40 cellular contexts compared by ENCODE assay signal in genomic region chr2:109316091-109316490, GRCh38.
"Had no signal": no experiment of that assay in that cellular context is flagged by ENCODE, and none has a peak within 500 bp of the region (broad histone marks: within the 10 kb centered on the region; RNA-seq: fewer than 3 reads in every experiment).

No MANE protein-coding gene starts in this region.

- ATAC-seq: activated CD8-positive, alpha-beta memory T cell treated with anti-CD3 and anti-CD28 coated beads, Interleukin-2, amount 10 ng/mL, durations not matched to agents 7 days and 5 days; body of pancreas; Right ventricle myocardium inferior; SK-N-SH treated with all-trans-retinoic acid at 6 μM for 48 hours had no signal

- H3K9me3 ChIP-seq: body of pancreas had no signal

- H3K27ac Mint-ChIP-seq: activated CD4-positive, alpha-beta memory T cell treated with anti-CD3 and anti-CD28 coated beads, Interleukin-2, amount 10 ng/mL, durations not matched to agents 7 days and 5 days; activated CD8-positive, alpha-beta memory T cell treated with anti-CD3 and anti-CD28 coated beads, Interleukin-2, amount 10 ng/mL, durations not matched to agents 7 days and 5 days; activated naive CD8-positive, alpha-beta T cell treated with anti-CD3 and anti-CD28 coated beads for 36 hours had no signal

- H3K27me3 ChIP-seq: body of pancreas had no signal

- H3K4me3 ChIP-seq: body of pancreas, PC-9 had no signal

- H3K4me2 ChIP-seq: KMS-11, PC-9 had no signal

- DNase-seq: activated CD4-positive, alpha-beta memory T cell treated with anti-CD3 and anti-CD28 coated beads, Interleukin-2, amount 10 ng/mL, durations not matched to agents 7 days and 5 days; activated CD4-positive, alpha-beta T cell treated with anti-CD3 and anti-CD28 coated beads for 1 hour; activated CD4-positive, alpha-beta T cell treated with anti-CD3 and anti-CD28 coated beads for 48 hours; activated CD4-positive, CD25-positive, alpha-beta regulatory T cell; activated CD8-positive, alpha-beta memory T cell treated with anti-CD3 and anti-CD28 coated beads for 24 hours; activated CD8-positive, alpha-beta memory T cell treated with anti-CD3 and anti-CD28 coated beads, Interleukin-2, amount 10 ng/mL, durations not matched to agents 7 days and 5 days; activated CD8-positive, alpha-beta memory T cell treated with anti-CD3 and anti-CD28 coated beads, Interleukin-2, amount 50 U/mL, for 48 hours; activated effector memory CD4-positive, alpha-beta T cell treated with Interleukin-2 at 50 U/mL for 16 hours; activated naive CD4-positive, alpha-beta T cell; activated naive CD4-positive, alpha-beta T cell treated with anti-CD3 and anti-CD28 coated beads, Interleukin-2, amount 50 U/mL, for 16 hours; activated naive CD8-positive, alpha-beta T cell treated with anti-CD3 and anti-CD28 coated beads for 36 hours; activated T-cell treated with anti-CD3 and anti-CD28 coated beads, Interleukin-2, amount 50 U/mL, for 48 hours; amniotic stem cell; aorta; body of pancreas; caudate nucleus; cerebellar nuclear complex; cortex of kidney; NCI-H1105; NCI-H1436; NCI-H1694; NCI-H1930; NCI-H2081 treated with DMSO at 0.1 percent for 48 hours; NCI-H2171; NCI-H226; NCI-H446 treated with DMSO at 0.1 percent for 48 hours; NCI-H526; NCI-H748 treated with DMSO at 0.1 percent for 48 hours; NK-92 treated with Interleukin-12 subunit alpha and Interleukin-12 subunit beta, amount 100 ng/mL, for 24 hours; PC-9; SIG-M5; SW 1271; T-helper 1 cell; T-helper 2 cell; T1000; WERI-Rb-1 had no signal

- H3K9ac ChIP-seq: KMS-11 had no signal

- H3K4me1 ChIP-seq: body of pancreas had no signal

- H3K36me3 Mint-ChIP-seq: activated CD8-positive, alpha-beta memory T cell treated with anti-CD3 and anti-CD28 coated beads, Interleukin-2, amount 10 ng/mL, durations not matched to agents 7 days and 5 days; activated naive CD8-positive, alpha-beta T cell treated with anti-CD3 and anti-CD28 coated beads for 36 hours had no signal

- H3K36me3 ChIP-seq: WERI-Rb-1 had no signal

- H3K9me3 Mint-ChIP-seq: activated CD4-positive, alpha-beta memory T cell treated with anti-CD3 and anti-CD28 coated beads, Interleukin-2, amount 10 ng/mL, durations not matched to agents 7 days and 5 days; activated naive CD8-positive, alpha-beta T cell treated with anti-CD3 and anti-CD28 coated beads for 36 hours had no signal

- H3K4me3 Mint-ChIP-seq: activated CD4-positive, alpha-beta memory T cell treated with anti-CD3 and anti-CD28 coated beads, Interleukin-2, amount 10 ng/mL, durations not matched to agents 7 days and 5 days; activated CD8-positive, alpha-beta memory T cell treated with anti-CD3 and anti-CD28 coated beads, Interleukin-2, amount 10 ng/mL, durations not matched to agents 7 days and 5 days; activated naive CD8-positive, alpha-beta T cell treated with anti-CD3 and anti-CD28 coated beads for 36 hours had no signal

- H3K27ac ChIP-seq: body of pancreas, KMS-11, PC-9, RWPE1, WERI-Rb-1 had no signal

- H3K27me3 Mint-ChIP-seq: activated naive CD8-positive, alpha-beta T cell treated with anti-CD3 and anti-CD28 coated beads for 36 hours had no signal

- H2AFZ ChIP-seq: PC-9 had no signal
